13 cellular contexts compared by ENCODE assay signal in the genomic region with DNA sequence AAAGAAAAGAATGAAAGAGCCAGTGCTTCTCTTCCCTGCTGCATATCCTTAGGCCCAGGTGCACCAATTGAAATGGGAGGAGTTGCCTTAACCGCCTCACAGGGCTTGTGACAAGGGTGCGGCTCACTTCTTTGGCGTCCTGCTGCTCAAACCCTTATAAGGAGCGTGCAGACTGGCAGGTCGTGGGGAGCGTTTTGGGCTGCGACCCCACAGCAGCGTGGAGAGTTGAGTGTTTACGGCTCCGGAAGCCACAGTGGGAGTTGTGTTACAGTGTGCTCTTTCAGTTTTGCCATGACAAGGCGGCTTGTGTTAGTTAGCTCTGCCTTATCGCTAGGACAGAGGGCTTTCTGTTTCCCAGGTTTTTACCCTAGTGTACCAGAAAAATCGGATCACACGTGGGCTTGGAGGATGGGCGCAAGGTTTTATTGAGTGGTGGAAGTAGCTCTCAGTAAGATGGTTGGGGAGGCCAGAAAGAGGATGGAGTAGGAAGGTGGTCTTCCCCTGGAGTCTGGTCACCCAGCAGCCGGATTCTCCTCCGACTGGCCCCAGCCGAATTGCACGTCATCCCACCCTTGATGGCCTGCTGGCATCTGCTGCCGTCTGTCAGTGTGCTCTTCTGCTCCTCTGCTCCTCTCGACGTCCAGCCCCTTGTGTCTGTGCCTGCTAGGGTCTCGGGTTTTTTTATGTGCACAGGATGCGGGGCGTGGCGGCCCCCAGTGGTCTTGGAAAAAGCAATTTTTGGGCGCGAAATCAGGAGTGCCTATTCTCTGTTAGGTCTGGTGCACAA.
A peak's percentile ranks its signal among the peaks of the same experiment; 100 is the strongest.
DNase-seq lines count a peak whose midpoint lies in the region; ATAC-seq, FAIRE-seq and TF ChIP-seq lines count a peak whose summit lies in the region.
"Had no signal": no experiment of that assay in that cellular context is flagged by ENCODE, and none has a peak within 500 bp of the region (broad histone marks: within the 10 kb centered on the region; RNA-seq: fewer than 3 reads in every experiment).

No MANE protein-coding gene starts in this region.

- peak; percentile 36 for ATAC-seq in GM18858 (IDR thresholded peaks at IDR 0.05; ENCODE audit: unreplicated experiment)
- peak; percentile 41 for ATAC-seq in esophagus mucosa
- no peak for ATAC-seq in HG03095 (IDR thresholded peaks at IDR 0.05; ENCODE audit: unreplicated experiment)
- ATAC-seq in HG03571 (IDR thresholded peaks at IDR 0.05; ENCODE audit: unreplicated experiment): no peak
- ATAC-seq: heart left ventricle; stimulated activated memory B cell treated with anti-CD40 and anti-IgM and Interleukin-4, amounts not matched to agents 10 μg/mL and 1 μg/mL and 100 μg/mL, for 72 hours had no signal

- peak; percentile 93 for DNase-seq in NCI-H69 (lab: John Stamatoyannopoulos, UW)
- peak; percentile 83 for DNase-seq in pons (ENCODE audit: low spot score)
- no peak for DNase-seq in stimulated activated CD4-positive, alpha-beta T cell treated with anti-CD3 and anti-CD28 coated beads, Interleukin-15, amount 100 ng/mL, for 24 hours
- DNase-seq in D721Med (ENCODE audit: insufficient read length, low spot score): no peak
- DNase-seq: NCI-H524 treated with DMSO at 0.1 percent for 48 hours; stimulated activated CD4-positive, alpha-beta T cell treated with anti-CD3 and anti-CD28 coated beads, Interleukin-1b, Interleukin-23, amount 100 ng/mL, for 48 hours had no signal

- FAIRE-seq in D721Med (lab: Jason Lieb, UNC): no peak
- FAIRE-seq: G401.6 had no signal

- TF ChIP-seq CTCF in D721Med (IDR thresholded peaks at IDR 0.05; ENCODE audit: insufficient read depth, missing control alignments): no peak

Comparison
In these comparisons a context has a peak if more than half of its experiments do, and no peak if none do; other contexts are left out.
1. ATAC-seq: peak in GM18858 (single experiment) and esophagus mucosa (single experiment); none in HG03095 (single experiment) and HG03571 (single experiment).
2. DNase-seq: peak in NCI-H69 (single experiment) and pons (single experiment); none in stimulated activated CD4-positive, alpha-beta T cell treated with anti-CD3 and anti-CD28 coated beads, Interleukin-15, amount 100 ng/mL, for 24 hours (single experiment) and D721Med (single experiment).